27 cellular contexts compared by ENCODE assay signal in genomic region chr7:35261041-35261440, GRCh38. TPM values are rescaled to one million over a fixed set of nuclear protein-coding genes. Genes with fewer than 3 reads are reported as not detected.
DNase-seq lines count a peak whose midpoint lies in the region; ATAC-seq and TF ChIP-seq lines count a peak whose summit lies in the region.
"Had no signal": no experiment of that assay in that cellular context is flagged by ENCODE, and none has a peak within 500 bp of the region (broad histone marks: within the 10 kb centered on the region; RNA-seq: fewer than 3 reads in every experiment).

No MANE protein-coding gene starts in this region.

- H3K27me3 ChIP-seq in GM23338 (ENCODE audit: insufficient read depth) (peaks cover 95% of the 10 kb centered on the region), neural cell (ENCODE audit: insufficient read depth, low read depth, low read length) (peaks cover 83% of the 10 kb centered on the region)

- H3K79me2 ChIP-seq in GM23338 (replicated peaks; ENCODE audit: insufficient read depth) = no peaks in the 10 kb centered on the region
- H3K79me2 ChIP-seq in neural cell (replicated peaks; ENCODE audit: insufficient read depth, low read length) = no peaks in the 10 kb centered on the region

- H3K9me2 ChIP-seq in GM23338 (ENCODE audit: insufficient read depth) = no peaks in the 10 kb centered on the region
- H3K9me2 ChIP-seq in neural cell (ENCODE audit: insufficient read depth, low read length) = no peaks in the 10 kb centered on the region
- H3K9me2 ChIP-seq: SK-N-SH had no signal

- H4K20me1 ChIP-seq in GM23338 (replicated peaks; ENCODE audit: insufficient read depth) = peaks cover 16% of the 10 kb centered on the region
- H4K20me1 ChIP-seq in neural cell (ENCODE audit: insufficient read depth) = no peaks in the 10 kb centered on the region
- H4K20me1 ChIP-seq: BLaER1 had no signal

- intact Hi-C loops in lower leg skin (cut with DNase I; ENCODE audit: low total_unique reads) = no loop called here

- no peak for TF ChIP-seq POLR2A in lower leg skin (IDR thresholded peaks at IDR 0.05)

- H3F3A ChIP-seq in GM23338 (replicated peaks; ENCODE audit: low read depth) (peaks cover 18% of the 10 kb centered on the region), neural cell (ENCODE audit: insufficient read depth, low read length, poor library complexity, severe bottlenecking) (no peaks in the 10 kb centered on the region)

- no peak for TF ChIP-seq EP300 in neural cell (conservative IDR thresholded peaks at IDR 0.05; ENCODE audit: poor library complexity, severe bottlenecking)

- ATAC-seq in GM23338 = peak; percentile 41
- ATAC-seq in WTC11 = peak; percentile 22
- ATAC-seq in GM21619 (IDR thresholded peaks at IDR 0.05; ENCODE audit: unreplicated experiment) = no peak
- ATAC-seq: activated CD8-positive, alpha-beta T cell treated with anti-CD3 and anti-CD28 coated beads for 36 hours; esophagus mucosa; HCT116; psoas muscle; T-helper 17 cell had no signal

- no peaks in the 10 kb centered on the region for H3K36me3 Mint-ChIP-seq in GM23338 (ENCODE audit: low read depth)
- no peaks in the 10 kb centered on the region for H3K36me3 Mint-ChIP-seq in WTC11
- H3K36me3 Mint-ChIP-seq: activated naive CD8-positive, alpha-beta T cell had no signal

- TF ChIP-seq CTCF in GM23338 (conservative IDR thresholded peaks at IDR 0.05; ENCODE audit: low read depth in 2 of 2) (no peak), WTC11 (IDR thresholded peaks at IDR 0.05) (no peak), neural cell (IDR thresholded peaks at IDR 0.05; ENCODE audit: poor library complexity, severe bottlenecking) (no peak), lower leg skin (IDR thresholded peaks at IDR 0.05) (no peak)

- POLR2A ChIA-PET in WTC11 (lab: Charles Lee) = interaction anchor here (1.7 kb wide), 1 partner anchor 12 kb away, joined by 5 read pairs; no protein-coding TSS in a partner anchor

- 15 to 18% methylated on average over 19 to 21 of the region's 21 CpGs for WGBS in lower leg skin, 2 donors

- H3K4me2 ChIP-seq in GM23338 = peak overlapping the region; percentile 96
- no peak overlapping the region for H3K4me2 ChIP-seq in neural cell (ENCODE audit: low read length)
- H3K4me2 ChIP-seq: BLaER1, SK-N-SH had no signal

- no peak for TF ChIP-seq RAD21 in neural cell (conservative IDR thresholded peaks at IDR 0.05)

- CTCF ChIA-PET in WTC11 (lab: Charles Lee) = interaction anchor here (1.0 to 1.9 kb wide), 4 partner anchors 12 to 259 kb away, joined by 3 to 11 read pairs (median 4); no protein-coding TSS in a partner anchor

- H3K36me3 ChIP-seq in GM23338 (ENCODE audit: insufficient read depth) (no peaks in the 10 kb centered on the region), neural cell (ENCODE audit: insufficient read depth, low read length) (no peaks in the 10 kb centered on the region)
- H3K36me3 ChIP-seq: BLaER1, upper lobe of right lung had no signal

- H3K4me3 Mint-ChIP-seq in GM23338 (peak overlapping the region; percentile 77), WTC11 (peak overlapping the region; percentile 71)
- H3K4me3 Mint-ChIP-seq: activated CD8-positive, alpha-beta T cell treated with anti-CD3 and anti-CD28 coated beads for 36 hours; activated naive CD8-positive, alpha-beta T cell; T-helper 17 cell had no signal

- H3K27me3 Mint-ChIP-seq in GM23338 (ENCODE audit: insufficient read depth, low read depth, poor library complexity) (peaks cover 79% of the 10 kb centered on the region), WTC11 (ENCODE audit: low read depth) (peaks cover 98% of the 10 kb centered on the region)

- H3K9me3 ChIP-seq in neural cell (ENCODE audit: low read length) = no peaks in the 10 kb centered on the region
- H3K9me3 ChIP-seq: psoas muscle, SK-N-SH, upper lobe of right lung had no signal

- no peak overlapping the region for H3K27ac ChIP-seq in GM23338 (ENCODE audit: low read depth)
- H3K27ac ChIP-seq in neural cell (ENCODE audit: low read length) = no peak overlapping the region
- H3K27ac ChIP-seq: BLaER1, psoas muscle, upper lobe of right lung had no signal

- no peaks in the 10 kb centered on the region; the same call in 1 of the 3 replicates for H3K9me3 Mint-ChIP-seq in GM23338
- H3K9me3 Mint-ChIP-seq in WTC11 = no peaks in the 10 kb centered on the region
- H3K9me3 Mint-ChIP-seq: activated CD8-positive, alpha-beta T cell treated with anti-CD3 and anti-CD28 coated beads for 36 hours; activated T-helper 2 cell treated with anti-CD3 and anti-CD28 coated beads, Interferon-gamma antibody, Interleukin-2, Interleukin-4, amounts not matched to agents 10 μg/mL and 5 μg/mL and 100 μg/mL, durations not matched to agents 14 hours and 24 hours and 36 hours had no signal

- H2AFZ ChIP-seq in GM23338 (peak overlapping the region; percentile 97), neural cell (ENCODE audit: low read depth, low read length) (no peak overlapping the region)

- DNase-seq in GM23338 (ENCODE audit: low spot score) (peak; percentile 71), WTC11 (ENCODE audit: low spot score) (peak; percentile 54), lower leg skin (ENCODE audit: low spot score in 2 of 2) (no peak), inferior parietal cortex (ENCODE audit: extremely low spot score) (no peak)
- DNase-seq in activated effector memory CD4-positive, alpha-beta T cell treated with Interleukin-2 at 50 U/mL for 16 hours = no peak
- DNase-seq: activated CD4-positive, alpha-beta T cell treated with anti-CD3 and anti-CD28 coated beads for 1 hour; activated CD8-positive, alpha-beta T cell treated with anti-CD3 and anti-CD28 coated beads for 36 hours; anterior cingulate cortex; COR-L47; cortex of kidney; DMS79; Karpas-422; kidney glomerular epithelial cell; NCI-H446; occipital lobe; psoas muscle; SK-N-SH; T-helper 17 cell; upper lobe of right lung had no signal

- no peak overlapping the region for H3K27ac Mint-ChIP-seq in GM23338
- H3K27ac Mint-ChIP-seq in WTC11 = no peak overlapping the region
- H3K27ac Mint-ChIP-seq: activated CD8-positive, alpha-beta T cell treated with anti-CD3 and anti-CD28 coated beads for 36 hours; activated naive CD8-positive, alpha-beta T cell; activated T-helper 2 cell treated with anti-CD3 and anti-CD28 coated beads, Interferon-gamma antibody, Interleukin-2, Interleukin-4, amounts not matched to agents 10 μg/mL and 5 μg/mL and 100 μg/mL, durations not matched to agents 14 hours and 24 hours and 36 hours; T-helper 17 cell had no signal

- H3K4me1 Mint-ChIP-seq in GM23338 = peaks cover 48% of the 10 kb centered on the region
- H3K4me1 Mint-ChIP-seq in WTC11 = peaks cover 45% of the 10 kb centered on the region
- H3K4me1 Mint-ChIP-seq: T-helper 17 cell had no signal

- no peak overlapping the region for H3K9ac ChIP-seq in neural cell (ENCODE audit: low read length)
- H3K9ac ChIP-seq: BLaER1, SK-N-SH had no signal

- peaks cover 46% of the 10 kb centered on the region for H3K4me1 ChIP-seq in GM23338 (ENCODE audit: insufficient read depth)
- H3K4me1 ChIP-seq: BLaER1, psoas muscle, upper lobe of right lung had no signal

- peak overlapping the region; percentile 65 for H3K4me3 ChIP-seq in GM23338
- peak overlapping the region; percentile 39 for H3K4me3 ChIP-seq in iPS-11a (ENCODE audit: low read depth, low read length)
- H3K4me3 ChIP-seq in neural cell (ENCODE audit: low read length) = peak overlapping the region; percentile 53
- no peak overlapping the region for H3K4me3 ChIP-seq in lower leg skin (ENCODE audit: low read depth, poor library complexity, severe bottlenecking)
- H3K4me3 ChIP-seq: BLaER1, psoas muscle, upper lobe of right lung had no signal

TF ChIP-seq in GM23338, 12 proteins besides CTCF, POLR2A, EP300 and RAD21 (continues in another document):
- TF ChIP-seq EZH2 (IDR thresholded peaks at IDR 0.05; ENCODE audit: low read depth, unreplicated experiment) = peak; percentile 64
- TF ChIP-seq NANOG (IDR thresholded peaks at IDR 0.05; ENCODE audit: borderline replicate concordance) = no peak
- no peak for TF ChIP-seq POLR2AphosphoS5 (IDR thresholded peaks at IDR 0.05; ENCODE audit: low read depth)

TF ChIP-seq in WTC11, 78 proteins besides CTCF, POLR2A, EP300 and RAD21 (continues in another document):
- TF ChIP-seq ETV6 (CRISPR knock-in tag; IDR thresholded peaks at IDR 0.05) = no peak
- TF ChIP-seq, protein P1, sequence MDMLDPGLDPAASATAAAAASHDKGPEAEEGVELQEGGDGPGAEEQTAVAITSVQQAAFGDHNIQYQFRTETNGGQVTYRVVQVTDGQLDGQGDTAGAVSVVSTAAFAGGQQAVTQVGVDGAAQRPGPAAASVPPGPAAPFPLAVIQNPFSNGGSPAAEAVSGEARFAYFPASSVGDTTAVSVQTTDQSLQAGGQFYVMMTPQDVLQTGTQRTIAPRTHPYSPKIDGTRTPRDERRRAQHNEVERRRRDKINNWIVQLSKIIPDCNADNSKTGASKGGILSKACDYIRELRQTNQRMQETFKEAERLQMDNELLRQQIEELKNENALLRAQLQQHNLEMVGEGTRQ (CRISPR knock-in tag; IDR thresholded peaks at IDR 0.05) = 0 out of 2 replicates have a peak, but pooled peaks have one; percentile 37

TF ChIP-seq in neural cell, 6 proteins besides CTCF, POLR2A, EP300 and RAD21:
- TF ChIP-seq EZH2 (IDR thresholded peaks at IDR 0.05; ENCODE audit: borderline replicate concordance, insufficient read depth, low read length, poor library complexity, severe bottlenecking) (peak; percentile 4), POLR2AphosphoS5 (IDR thresholded peaks at IDR 0.05) (no peak)

RNA-seq across cellular contexts. Expression of gene TBX20, which starts 7.1 kb away (rescaled TPM):
- 0.12 and 0.69 TPM in 2 replicates for total RNA-seq in GM23338 (2014; rRNA removed; shearing (Covaris generic))
- not detected in 2 replicates for polyA plus RNA-seq in GM23338 (2016; fragmentation: Nextera tagmentation; extraction: Ambion mirVana)
- total RNA-seq in WTC11 (2021) = 0.24 to 0.37 TPM (median 0.25 TPM) in 3 replicates
- not detected in 2 replicates for polyA plus RNA-seq in neural cell
- polyA minus RNA-seq in neural cell = not detected in 2 replicates
- total RNA-seq in lower leg skin = not detected
- total RNA-seq: activated CD8-positive, alpha-beta T cell treated with anti-CD3 and anti-CD28 coated beads for 36 hours; esophagus mucosa; occipital lobe; psoas muscle; T-helper 17 cell; upper lobe of right lung had no signal
- polyA plus RNA-seq: psoas muscle had no signal

Comparison
In these comparisons a context has a peak if more than half of its experiments do, and no peak if none do; other contexts are left out.
1. DNase-seq: peak in GM23338 (single experiment) and WTC11 (single experiment); none in lower leg skin (0 of 2), activated effector memory CD4-positive, alpha-beta T cell treated with Interleukin-2 at 50 U/mL for 16 hours (single experiment) and inferior parietal cortex (single experiment).